In the genomic region with DNA sequence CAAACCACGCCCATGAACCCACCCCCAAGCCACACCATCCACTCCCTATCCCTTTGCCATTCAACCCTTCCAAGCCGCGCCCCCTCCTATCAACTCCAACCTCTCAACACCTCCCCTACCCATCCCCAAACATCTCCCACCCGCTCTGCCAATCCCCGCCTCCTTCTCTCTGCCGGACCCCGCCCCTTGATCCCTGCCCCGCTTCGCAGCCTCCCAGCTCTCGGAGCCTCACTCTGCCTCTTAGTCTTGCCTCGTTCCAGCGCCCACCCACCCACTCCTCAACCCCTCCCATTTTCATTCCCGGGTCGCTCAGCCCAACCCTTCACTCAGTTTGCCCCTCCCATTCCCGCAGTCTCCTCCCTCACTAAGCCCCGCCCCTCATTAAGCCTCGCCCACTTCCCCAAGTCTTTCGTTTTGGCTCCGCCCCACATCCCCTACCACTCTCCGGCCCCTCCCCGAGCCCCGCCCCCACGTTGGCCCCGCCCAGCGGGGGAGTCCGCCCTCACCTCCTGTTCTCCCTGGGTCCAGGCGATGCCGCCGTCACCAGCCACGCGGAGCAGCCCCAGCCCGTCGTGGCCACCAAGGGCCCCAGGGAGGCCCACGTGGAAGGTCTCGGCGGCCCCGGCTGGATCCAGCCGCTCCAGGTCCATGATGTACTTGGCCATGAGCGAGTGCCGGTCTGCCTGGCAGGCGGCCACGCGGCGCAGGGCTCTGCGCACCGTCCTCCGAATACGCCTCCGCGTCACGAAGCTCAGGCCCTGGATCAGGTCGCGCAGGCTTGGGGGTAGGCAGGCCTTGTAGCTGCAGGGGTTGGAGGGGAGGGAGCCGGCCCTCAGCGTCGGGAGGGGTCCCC, we compare ENCODE assay signal across 9 cellular contexts. TPM values are rescaled to one million over a fixed set of nuclear protein-coding genes. Genes with fewer than 3 reads are reported as not detected.
DNase-seq lines count a peak whose midpoint lies in the region; ATAC-seq lines count a peak whose summit lies in the region.
"Had no signal": no experiment of that assay in that cellular context is flagged by ENCODE, and none has a peak within 500 bp of the region (broad histone marks: within the 10 kb centered on the region; RNA-seq: fewer than 3 reads in every experiment).

No MANE protein-coding gene starts in this region.

- CTCF ChIA-PET in activated CD8-positive, alpha-beta memory T cell treated with anti-CD3 and anti-CD28 coated beads, Interleukin-2, amount 10 ng/mL, durations not matched to agents 7 days and 5 days (lab: Charles Lee) = interaction anchor here (0.6 to 1.7 kb wide), 2 partner anchors 17 to 581 kb away, joined by 3 to 7 read pairs; a partner anchor contains a TSS

- peaks cover 56% of the 10 kb centered on the region for H3K36me3 Mint-ChIP-seq in activated CD8-positive, alpha-beta memory T cell treated with anti-CD3 and anti-CD28 coated beads, Interleukin-2, amount 10 ng/mL, durations not matched to agents 7 days and 5 days

- no peaks in the 10 kb centered on the region for H3K9me3 Mint-ChIP-seq in activated CD8-positive, alpha-beta memory T cell treated with anti-CD3 and anti-CD28 coated beads, Interleukin-2, amount 10 ng/mL, durations not matched to agents 7 days and 5 days (ENCODE audit: low read depth)
- H3K9me3 Mint-ChIP-seq: IgD-negative memory B cell had no signal

- DNase-seq in DMS79 treated with DMSO at 0.1 percent for 48 hours (lab: John Stamatoyannopoulos, UW) (peak; percentile 41), NCI-H2171 treated with DMSO at 0.1 percent for 48 hours (lab: John Stamatoyannopoulos, UW) (peak; percentile 68), mucosa of gallbladder (ENCODE audit: low spot score) (peak; percentile 89), NOMO-1 (lab: John Stamatoyannopoulos, UW; ENCODE audit: unreplicated experiment in 2 of 2) (no peak)
- peak; percentile 69 for DNase-seq in activated CD8-positive, alpha-beta memory T cell treated with anti-CD3 and anti-CD28 coated beads, Interleukin-2, amount 10 ng/mL, durations not matched to agents 7 days and 5 days
- DNase-seq in stimulated activated CD8-positive, alpha-beta memory T cell treated with anti-CD3 and anti-CD28 coated beads, Interleukin-7, amount 100 ng/mL, for 48 hours (ENCODE audit: extremely low read depth in 1 of 2, low read depth in 1 of 2) = peak; percentile 61 to 63

- no peak overlapping the region for H3K4me3 Mint-ChIP-seq in activated CD8-positive, alpha-beta memory T cell treated with anti-CD3 and anti-CD28 coated beads, Interleukin-2, amount 10 ng/mL, durations not matched to agents 7 days and 5 days

- H3K27ac Mint-ChIP-seq in activated CD8-positive, alpha-beta memory T cell treated with anti-CD3 and anti-CD28 coated beads, Interleukin-2, amount 10 ng/mL, durations not matched to agents 7 days and 5 days = no peak overlapping the region

- peaks cover 33% of the 10 kb centered on the region for H3K4me1 Mint-ChIP-seq in activated CD8-positive, alpha-beta memory T cell treated with anti-CD3 and anti-CD28 coated beads, Interleukin-2, amount 10 ng/mL, durations not matched to agents 7 days and 5 days

- ATAC-seq in activated CD8-positive, alpha-beta memory T cell treated with anti-CD3 and anti-CD28 coated beads, Interleukin-2, amount 10 ng/mL, durations not matched to agents 7 days and 5 days = peak; percentile 59
- ATAC-seq in esophagus mucosa = peak; percentile 70
- ATAC-seq in GM19023 (IDR thresholded peaks at IDR 0.05; ENCODE audit: unreplicated experiment) = no peak

- no peaks in the 10 kb centered on the region for H3K27me3 Mint-ChIP-seq in activated CD8-positive, alpha-beta memory T cell treated with anti-CD3 and anti-CD28 coated beads, Interleukin-2, amount 10 ng/mL, durations not matched to agents 7 days and 5 days
- H3K27me3 Mint-ChIP-seq: IgD-negative memory B cell had no signal

RNA-seq across cellular contexts. Expression of a gene that starts 5.7 kb away (rescaled TPM):
- 100 to 1,000 TPM; 137 to 146 TPM for total RNA-seq in activated CD8-positive, alpha-beta memory T cell treated with anti-CD3 and anti-CD28 coated beads, Interleukin-2, amount 10 ng/mL, durations not matched to agents 7 days and 5 days
- 2.0 TPM for total RNA-seq in esophagus mucosa
- 13.4 TPM for total RNA-seq in mucosa of gallbladder

RNA-seq across cellular contexts. Expression of a gene that starts 17.7 kb away (rescaled TPM):
- 1,000 to 10,000 TPM; 1,945 to 2,182 TPM for total RNA-seq in activated CD8-positive, alpha-beta memory T cell treated with anti-CD3 and anti-CD28 coated beads, Interleukin-2, amount 10 ng/mL, durations not matched to agents 7 days and 5 days
- total RNA-seq in esophagus mucosa (2,571 TPM), mucosa of gallbladder (1,253 TPM)

RNA-seq across cellular contexts. Expression of a gene that starts 20.7 kb away (rescaled TPM):
- total RNA-seq in activated CD8-positive, alpha-beta memory T cell treated with anti-CD3 and anti-CD28 coated beads, Interleukin-2, amount 10 ng/mL, durations not matched to agents 7 days and 5 days = 1 to 10 TPM; 1.7 to 2.2 TPM
- total RNA-seq in esophagus mucosa = not detected
- total RNA-seq in mucosa of gallbladder = not detected

RNA-seq across cellular contexts. Expression of a gene that starts 29.7 kb away (rescaled TPM):
- under 1 TPM; 0.59 to 0.73 TPM for total RNA-seq in activated CD8-positive, alpha-beta memory T cell treated with anti-CD3 and anti-CD28 coated beads, Interleukin-2, amount 10 ng/mL, durations not matched to agents 7 days and 5 days
- total RNA-seq in esophagus mucosa (not detected), mucosa of gallbladder (not detected)

RNA-seq across cellular contexts. Expression of a gene that starts 47.1 kb away (rescaled TPM):
- total RNA-seq in activated CD8-positive, alpha-beta memory T cell treated with anti-CD3 and anti-CD28 coated beads, Interleukin-2, amount 10 ng/mL, durations not matched to agents 7 days and 5 days = not detected
- 19.4 TPM for total RNA-seq in esophagus mucosa
- total RNA-seq in mucosa of gallbladder = 243 TPM

Comparison
In these comparisons a context has a peak if more than half of its experiments do, and no peak if none do; other contexts are left out.
1. DNase-seq: peak in DMS79 treated with DMSO at 0.1 percent for 48 hours (single experiment), NCI-H2171 treated with DMSO at 0.1 percent for 48 hours (single experiment), activated CD8-positive, alpha-beta memory T cell treated with anti-CD3 and anti-CD28 coated beads, Interleukin-2, amount 10 ng/mL, durations not matched to agents 7 days and 5 days (single experiment), mucosa of gallbladder (single experiment) and stimulated activated CD8-positive, alpha-beta memory T cell treated with anti-CD3 and anti-CD28 coated beads, Interleukin-7, amount 100 ng/mL, for 48 hours (2 of 2); none in NOMO-1 (0 of 2).